In genomic region chr18:49212819-49213218, GRCh38 we compare ENCODE assay signal across 21 cellular contexts.
DNase-seq lines count a peak whose midpoint lies in the region; ATAC-seq and TF ChIP-seq lines count a peak whose summit lies in the region.
"Had no signal": no experiment of that assay in that cellular context is flagged by ENCODE, and none has a peak within 500 bp of the region (broad histone marks: within the 10 kb centered on the region; RNA-seq: fewer than 3 reads in every experiment).

No MANE protein-coding gene starts in this region.

- no peaks in the 10 kb centered on the region for H4K20me1 ChIP-seq in osteoblast (ENCODE audit: insufficient read depth, low read length)
- H4K20me1 ChIP-seq: BLaER1 had no signal

- H3K36me3 ChIP-seq in osteoblast (ENCODE audit: insufficient read depth, low read length) = no peaks in the 10 kb centered on the region
- H3K36me3 ChIP-seq: stomach had no signal

- no peak overlapping the region for H2AFZ ChIP-seq in osteoblast (ENCODE audit: low read length)

- no peak overlapping the region for H3K4me3 ChIP-seq in osteoblast (ENCODE audit: insufficient read depth, low read length)
- H3K4me3 ChIP-seq: BLaER1, stomach had no signal

- H3K79me2 ChIP-seq in osteoblast (ENCODE audit: insufficient read depth, low read length) = no peaks in the 10 kb centered on the region

- TF ChIP-seq CTCF in osteoblast (IDR thresholded peaks at IDR 0.05; ENCODE audit: extremely low read depth, low read depth, low read length) = no peak

- H3K27me3 ChIP-seq in osteoblast (ENCODE audit: insufficient read depth, low read length) = no peaks in the 10 kb centered on the region
- H3K27me3 ChIP-seq: BLaER1, stomach had no signal

- no peak overlapping the region for H3K4me2 ChIP-seq in osteoblast (ENCODE audit: insufficient read depth, low read length)
- H3K4me2 ChIP-seq: BLaER1 had no signal

- ATAC-seq in GM18873 (IDR thresholded peaks at IDR 0.05; ENCODE audit: low FRiP score, unreplicated experiment) (no peak), GM21737 (IDR thresholded peaks at IDR 0.05; ENCODE audit: unreplicated experiment) (no peak)
- ATAC-seq: activated T-cell treated with anti-CD3 and anti-CD28 coated beads, Interleukin-2, amount 50 U/mL, for 4 hours; PC-3; SK-N-SH treated with all-trans-retinoic acid at 6 μM for 48 hours had no signal

- no peaks in the 10 kb centered on the region for H3K9me3 ChIP-seq in osteoblast (ENCODE audit: low read depth, low read length)
- H3K9me3 ChIP-seq: stomach had no signal

- H3K4me1 ChIP-seq in osteoblast (ENCODE audit: insufficient read depth, low read length) = peaks cover 8% of the 10 kb centered on the region
- H3K4me1 ChIP-seq: BLaER1, stomach had no signal

- DNase-seq in AG20443 (ENCODE audit: low spot score) = peak; percentile 49
- peak; percentile 18 for DNase-seq in M059J (ENCODE audit: low read depth)
- peak; percentile 88 for DNase-seq in dedifferentiated amniotic fluid mesenchymal stem cell (ENCODE audit: extremely low spot score)
- DNase-seq in osteoblast (ENCODE audit: insufficient read length, low spot score, missing footprints) = peak; percentile 65
- DNase-seq in NCI-H187 (lab: John Stamatoyannopoulos, UW) = no peak
- no peak for DNase-seq in NCI-H446 (lab: John Stamatoyannopoulos, UW)
- DNase-seq: activated CD4-positive, alpha-beta T cell treated with anti-CD3 and anti-CD28 coated beads, Interleukin-2, amount 50 U/mL, for 4 hours; activated naive CD8-positive, alpha-beta T cell treated with anti-CD3 and anti-CD28 coated beads for 36 hours; activated T-cell treated with anti-CD3 and anti-CD28 coated beads, Interleukin-2, amount 50 U/mL, for 4 hours; cerebellar nuclear complex; hippocampal formation; left cardiac atrium; NCI-H2029; NCI-H526 treated with DMSO at 0.1 percent for 48 hours; PC-3; stimulated activated CD4-positive, alpha-beta T cell treated with anti-CD3 and anti-CD28 coated beads, Interleukin-15, amount 100 ng/mL, for 24 hours; stomach had no signal

- peak overlapping the region; percentile 39 for H3K27ac ChIP-seq in osteoblast (ENCODE audit: low read depth, low read length)
- H3K27ac ChIP-seq: BLaER1, stomach had no signal

Comparison
In these comparisons a context has a peak if more than half of its experiments do, and no peak if none do; other contexts are left out.
1. DNase-seq: peak in AG20443 (single experiment), M059J (single experiment), dedifferentiated amniotic fluid mesenchymal stem cell (single experiment) and osteoblast (single experiment); none in NCI-H187 (0 of 2) and NCI-H446 (0 of 2).